Comparison of ENCODE assay signal across 1 cellular context in the genomic region with DNA sequence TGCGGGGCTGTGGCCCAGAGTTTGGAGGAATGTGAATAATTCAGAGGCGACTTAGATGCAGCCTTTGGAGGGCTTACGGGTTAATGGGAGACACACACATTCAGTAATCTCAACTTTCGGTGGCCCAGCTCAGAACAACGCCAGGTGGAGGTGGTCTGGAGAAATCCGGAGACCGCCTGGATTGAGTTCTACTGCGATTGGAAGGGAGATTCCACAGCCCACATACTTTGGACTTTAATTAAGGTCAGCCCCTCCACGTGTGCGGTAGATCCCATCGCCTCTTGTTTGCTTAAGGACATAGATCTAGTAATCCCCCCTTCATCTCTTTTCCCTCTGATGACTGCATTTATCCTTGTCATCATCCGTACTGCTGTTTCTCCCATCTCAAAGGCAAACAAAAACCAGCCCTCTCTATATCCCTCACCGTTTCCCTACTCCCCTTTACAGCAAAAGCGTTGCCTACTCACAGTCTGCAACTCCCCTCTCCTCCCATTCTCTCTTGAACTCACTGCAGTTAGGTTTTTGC.
TF ChIP-seq lines count a peak whose summit lies in the region.

No MANE protein-coding gene starts in this region.

TF ChIP-seq in K562, 482 proteins besides CTCF, POLR2A, EP300 and RAD21 (continued from another document and continues in another):
- TF ChIP-seq, protein P1, sequence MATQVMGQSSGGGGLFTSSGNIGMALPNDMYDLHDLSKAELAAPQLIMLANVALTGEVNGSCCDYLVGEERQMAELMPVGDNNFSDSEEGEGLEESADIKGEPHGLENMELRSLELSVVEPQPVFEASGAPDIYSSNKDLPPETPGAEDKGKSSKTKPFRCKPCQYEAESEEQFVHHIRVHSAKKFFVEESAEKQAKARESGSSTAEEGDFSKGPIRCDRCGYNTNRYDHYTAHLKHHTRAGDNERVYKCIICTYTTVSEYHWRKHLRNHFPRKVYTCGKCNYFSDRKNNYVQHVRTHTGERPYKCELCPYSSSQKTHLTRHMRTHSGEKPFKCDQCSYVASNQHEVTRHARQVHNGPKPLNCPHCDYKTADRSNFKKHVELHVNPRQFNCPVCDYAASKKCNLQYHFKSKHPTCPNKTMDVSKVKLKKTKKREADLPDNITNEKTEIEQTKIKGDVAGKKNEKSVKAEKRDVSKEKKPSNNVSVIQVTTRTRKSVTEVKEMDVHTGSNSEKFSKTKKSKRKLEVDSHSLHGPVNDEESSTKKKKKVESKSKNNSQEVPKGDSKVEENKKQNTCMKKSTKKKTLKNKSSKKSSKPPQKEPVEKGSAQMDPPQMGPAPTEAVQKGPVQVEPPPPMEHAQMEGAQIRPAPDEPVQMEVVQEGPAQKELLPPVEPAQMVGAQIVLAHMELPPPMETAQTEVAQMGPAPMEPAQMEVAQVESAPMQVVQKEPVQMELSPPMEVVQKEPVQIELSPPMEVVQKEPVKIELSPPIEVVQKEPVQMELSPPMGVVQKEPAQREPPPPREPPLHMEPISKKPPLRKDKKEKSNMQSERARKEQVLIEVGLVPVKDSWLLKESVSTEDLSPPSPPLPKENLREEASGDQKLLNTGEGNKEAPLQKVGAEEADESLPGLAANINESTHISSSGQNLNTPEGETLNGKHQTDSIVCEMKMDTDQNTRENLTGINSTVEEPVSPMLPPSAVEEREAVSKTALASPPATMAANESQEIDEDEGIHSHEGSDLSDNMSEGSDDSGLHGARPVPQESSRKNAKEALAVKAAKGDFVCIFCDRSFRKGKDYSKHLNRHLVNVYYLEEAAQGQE (CRISPR knock-in tag; IDR thresholded peaks at IDR 0.05; ENCODE audit: low read depth), result peak; percentile 18; the same call in 1 of the 2 replicates
- TF ChIP-seq NRF1 (conservative IDR thresholded peaks at IDR 0.05 in 1 of 2, IDR thresholded peaks at IDR 0.05 in 1 of 2) (no peak), DNMT1 (IDR thresholded peaks at IDR 0.05) (no peak), SMARCA5 (IDR thresholded peaks at IDR 0.05) (peak; percentile 59; the same call in 1 of the 2 replicates), EP400 (IDR thresholded peaks at IDR 0.05) (peak; percentile 12; the same call in 1 of the 2 replicates), GABPA (tag; conservative IDR thresholded peaks at IDR 0.05; ENCODE audit: low read depth) (0 out of 2 replicates have a peak, but pooled peaks have one; percentile 50), ARNT (IDR thresholded peaks at IDR 0.05) (peak in 1 of 2 experiments; percentile 16; a peak in 1 of 4 replicates), NFIC (IDR thresholded peaks at IDR 0.05) (no peak), CREBBP (IDR thresholded peaks at IDR 0.05; ENCODE audit: low read depth, low read length) (no peak), ZFP91 (CRISPR knock-in tag; IDR thresholded peaks at IDR 0.05) (no peak), DACH1 (IDR thresholded peaks at IDR 0.05; ENCODE audit: partially characterized antibody) (peak; percentile 70), ZNF75A (CRISPR knock-in tag; IDR thresholded peaks at IDR 0.05) (no peak), ZNF274 (IDR thresholded peaks at IDR 0.05; ENCODE audit: borderline replicate concordance, low read depth, low read length) (no peak), ZNF431 (CRISPR knock-in tag; IDR thresholded peaks at IDR 0.05) (0 out of 2 replicates have a peak, but pooled peaks have one; percentile 59), NCOR1 (IDR thresholded peaks at IDR 0.05) (peak; percentile 19; the same call in 1 of the 2 replicates), CHD2 (IDR thresholded peaks at IDR 0.05; ENCODE audit: low read depth, low read length) (no peak), NR4A1 (CRISPR knock-in tag; IDR thresholded peaks at IDR 0.05) (no peak), NR4A1 (tag; IDR thresholded peaks at IDR 0.05) (0 out of 2 replicates have a peak, but pooled peaks have one; percentile 16), GABPB2 (CRISPR knock-in tag; conservative IDR thresholded peaks at IDR 0.05) (no peak), THRB (CRISPR knock-in tag; conservative IDR thresholded peaks at IDR 0.05) (no peak), CBFA2T2 (conservative IDR thresholded peaks at IDR 0.05) (no peak), ZNF780A (CRISPR knock-in tag; IDR thresholded peaks at IDR 0.05) (no peak), NFYB (IDR thresholded peaks at IDR 0.05; ENCODE audit: extremely low read depth, insufficient read length) (no peak), PHF20 (IDR thresholded peaks at IDR 0.05; ENCODE audit: partially characterized antibody) (no peak), TFAP4 (CRISPR knock-in tag; IDR thresholded peaks at IDR 0.05; ENCODE audit: borderline replicate concordance) (peak; percentile 77; the same call in 1 of the 2 replicates), CBX3 (IDR thresholded peaks at IDR 0.05; ENCODE audit: borderline replicate concordance in 1 of 2, low read length in 2 of 2) (no peak), BRD9 (IDR thresholded peaks at IDR 0.05; ENCODE audit: low read depth, partially characterized antibody) (peak; percentile 42), KDM1A (IDR thresholded peaks at IDR 0.05) (peak in 1 of 2 experiments; percentile 37; a peak in 2 of 4 replicates), MEIS2 (IDR thresholded peaks at IDR 0.05; ENCODE audit: partially characterized antibody) (no peak), RBM22 (IDR thresholded peaks at IDR 0.05; ENCODE audit: low read depth, low read length, poor library complexity, severe bottlenecking) (no peak), SETDB1 (IDR thresholded peaks at IDR 0.05; ENCODE audit: low read length) (no peak), TCF7 (IDR thresholded peaks at IDR 0.05; ENCODE audit: borderline replicate concordance) (no peak), ZNF143 (CRISPR knock-in tag; IDR thresholded peaks at IDR 0.05) (no peak), ZNF24 (IDR thresholded peaks at IDR 0.05) (no peak), NFE2 (IDR thresholded peaks at IDR 0.05; ENCODE audit: low read depth) (no peak), MYC (IDR thresholded peaks at IDR 0.05; ENCODE audit: low read depth, low read length) (no peak), MYC (CRISPR knock-in tag; IDR thresholded peaks at IDR 0.05; ENCODE audit: borderline replicate concordance, low read depth) (no peak), MAFF (IDR thresholded peaks at IDR 0.05; ENCODE audit: low read length) (no peak), ZNF41 (CRISPR knock-in tag; conservative IDR thresholded peaks at IDR 0.05) (no peak), SRSF9 (IDR thresholded peaks at IDR 0.05; ENCODE audit: borderline replicate concordance, low read depth, low read length) (no peak), JUN (IDR thresholded peaks at IDR 0.05; ENCODE audit: borderline replicate concordance, low read depth, low read length) (no peak), JUN (CRISPR knock-in tag; IDR thresholded peaks at IDR 0.05; ENCODE audit: borderline replicate concordance) (no peak), ZNF395 (CRISPR knock-in tag; IDR thresholded peaks at IDR 0.05) (no peak), NFE2L1 (tag; IDR thresholded peaks at IDR 0.05; ENCODE audit: borderline replicate concordance, low read depth) (no peak), ZKSCAN1 (IDR thresholded peaks at IDR 0.05; ENCODE audit: low read depth, low read length) (no peak)
- TF ChIP-seq, protein P2, sequence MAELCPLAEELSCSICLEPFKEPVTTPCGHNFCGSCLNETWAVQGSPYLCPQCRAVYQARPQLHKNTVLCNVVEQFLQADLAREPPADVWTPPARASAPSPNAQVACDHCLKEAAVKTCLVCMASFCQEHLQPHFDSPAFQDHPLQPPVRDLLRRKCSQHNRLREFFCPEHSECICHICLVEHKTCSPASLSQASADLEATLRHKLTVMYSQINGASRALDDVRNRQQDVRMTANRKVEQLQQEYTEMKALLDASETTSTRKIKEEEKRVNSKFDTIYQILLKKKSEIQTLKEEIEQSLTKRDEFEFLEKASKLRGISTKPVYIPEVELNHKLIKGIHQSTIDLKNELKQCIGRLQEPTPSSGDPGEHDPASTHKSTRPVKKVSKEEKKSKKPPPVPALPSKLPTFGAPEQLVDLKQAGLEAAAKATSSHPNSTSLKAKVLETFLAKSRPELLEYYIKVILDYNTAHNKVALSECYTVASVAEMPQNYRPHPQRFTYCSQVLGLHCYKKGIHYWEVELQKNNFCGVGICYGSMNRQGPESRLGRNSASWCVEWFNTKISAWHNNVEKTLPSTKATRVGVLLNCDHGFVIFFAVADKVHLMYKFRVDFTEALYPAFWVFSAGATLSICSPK (IDR thresholded peaks at IDR 0.05; ENCODE audit: borderline replicate concordance), result 0 out of 2 replicates have a peak, but pooled peaks have one; percentile 56
- TF ChIP-seq, protein P3, sequence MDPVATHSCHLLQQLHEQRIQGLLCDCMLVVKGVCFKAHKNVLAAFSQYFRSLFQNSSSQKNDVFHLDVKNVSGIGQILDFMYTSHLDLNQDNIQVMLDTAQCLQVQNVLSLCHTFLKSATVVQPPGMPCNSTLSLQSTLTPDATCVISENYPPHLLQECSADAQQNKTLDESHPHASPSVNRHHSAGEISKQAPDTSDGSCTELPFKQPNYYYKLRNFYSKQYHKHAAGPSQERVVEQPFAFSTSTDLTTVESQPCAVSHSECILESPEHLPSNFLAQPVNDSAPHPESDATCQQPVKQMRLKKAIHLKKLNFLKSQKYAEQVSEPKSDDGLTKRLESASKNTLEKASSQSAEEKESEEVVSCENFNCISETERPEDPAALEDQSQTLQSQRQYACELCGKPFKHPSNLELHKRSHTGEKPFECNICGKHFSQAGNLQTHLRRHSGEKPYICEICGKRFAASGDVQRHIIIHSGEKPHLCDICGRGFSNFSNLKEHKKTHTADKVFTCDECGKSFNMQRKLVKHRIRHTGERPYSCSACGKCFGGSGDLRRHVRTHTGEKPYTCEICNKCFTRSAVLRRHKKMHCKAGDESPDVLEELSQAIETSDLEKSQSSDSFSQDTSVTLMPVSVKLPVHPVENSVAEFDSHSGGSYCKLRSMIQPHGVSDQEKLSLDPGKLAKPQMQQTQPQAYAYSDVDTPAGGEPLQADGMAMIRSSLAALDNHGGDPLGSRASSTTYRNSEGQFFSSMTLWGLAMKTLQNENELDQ (CRISPR knock-in tag; IDR thresholded peaks at IDR 0.05; ENCODE audit: borderline replicate concordance), result 0 out of 2 replicates have a peak, but pooled peaks have one; percentile 79
- TF ChIP-seq, protein P4, sequence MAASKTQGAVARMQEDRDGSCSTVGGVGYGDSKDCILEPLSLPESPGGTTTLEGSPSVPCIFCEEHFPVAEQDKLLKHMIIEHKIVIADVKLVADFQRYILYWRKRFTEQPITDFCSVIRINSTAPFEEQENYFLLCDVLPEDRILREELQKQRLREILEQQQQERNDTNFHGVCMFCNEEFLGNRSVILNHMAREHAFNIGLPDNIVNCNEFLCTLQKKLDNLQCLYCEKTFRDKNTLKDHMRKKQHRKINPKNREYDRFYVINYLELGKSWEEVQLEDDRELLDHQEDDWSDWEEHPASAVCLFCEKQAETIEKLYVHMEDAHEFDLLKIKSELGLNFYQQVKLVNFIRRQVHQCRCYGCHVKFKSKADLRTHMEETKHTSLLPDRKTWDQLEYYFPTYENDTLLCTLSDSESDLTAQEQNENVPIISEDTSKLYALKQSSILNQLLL (CRISPR knock-in tag; IDR thresholded peaks at IDR 0.05; ENCODE audit: borderline replicate concordance), result no peak
